20 cellular contexts compared by ENCODE assay signal in genomic region chr11:87603887-87604286, GRCh38.
"Had no signal": no experiment of that assay in that cellular context is flagged by ENCODE, and none has a peak within 500 bp of the region (broad histone marks: within the 10 kb centered on the region; RNA-seq: fewer than 3 reads in every experiment).

No MANE protein-coding gene starts in this region.

- H3K4me3 ChIP-seq: dorsolateral prefrontal cortex, left lung, neural progenitor cell, right lobe of liver, thyroid gland had no signal

- H3K36me3 Mint-ChIP-seq: activated CD8-positive, alpha-beta memory T cell treated with anti-CD3 and anti-CD28 coated beads, Interleukin-2, amount 10 ng/mL, durations not matched to agents 7 days and 5 days; activated naive CD8-positive, alpha-beta T cell treated with anti-CD3 and anti-CD28 coated beads, Interleukin-2, amount 10 ng/mL, durations not matched to agents 7 days and 5 days; naive thymus-derived CD4-positive, alpha-beta T cell; neural progenitor cell; stimulated activated memory B cell treated with anti-CD40 and anti-IgM and Interleukin-4, amounts not matched to agents 10 μg/mL and 1 μg/mL and 100 μg/mL, for 72 hours; T-cell; WTC11 had no signal

- H3K9me3 Mint-ChIP-seq: activated CD4-positive, alpha-beta memory T cell treated with anti-CD3 and anti-CD28 coated beads, Interleukin-2, amount 10 ng/mL, durations not matched to agents 7 days and 5 days; activated naive CD8-positive, alpha-beta T cell treated with anti-CD3 and anti-CD28 coated beads, Interleukin-2, amount 10 ng/mL, durations not matched to agents 7 days and 5 days; neural progenitor cell; WTC11 had no signal

- H3K4me1 Mint-ChIP-seq: activated CD4-positive, alpha-beta memory T cell treated with anti-CD3 and anti-CD28 coated beads, Interleukin-2, amount 10 ng/mL, durations not matched to agents 7 days and 5 days; activated CD8-positive, alpha-beta memory T cell treated with anti-CD3 and anti-CD28 coated beads, Interleukin-2, amount 10 ng/mL, durations not matched to agents 7 days and 5 days; activated naive CD8-positive, alpha-beta T cell treated with anti-CD3 and anti-CD28 coated beads, Interleukin-2, amount 10 ng/mL, durations not matched to agents 7 days and 5 days; activated T-helper 17 cell treated with anti-CD3 and anti-CD28 coated beads, Interleukin-2, amount 50 U/mL, for 72 hours; naive thymus-derived CD4-positive, alpha-beta T cell; stimulated activated memory B cell treated with anti-CD40 and anti-IgM and Interleukin-4, amounts not matched to agents 10 μg/mL and 1 μg/mL and 100 μg/mL, for 72 hours; T-cell; WTC11 had no signal

- FAIRE-seq: kidney had no signal

- H3K9me3 ChIP-seq: left lung, right lobe of liver, thyroid gland had no signal

- H3K27ac Mint-ChIP-seq: activated CD4-positive, alpha-beta memory T cell treated with anti-CD3 and anti-CD28 coated beads, Interleukin-2, amount 10 ng/mL, durations not matched to agents 7 days and 5 days; activated CD8-positive, alpha-beta memory T cell treated with anti-CD3 and anti-CD28 coated beads, Interleukin-2, amount 10 ng/mL, durations not matched to agents 7 days and 5 days; activated naive CD8-positive, alpha-beta T cell treated with anti-CD3 and anti-CD28 coated beads, Interleukin-2, amount 10 ng/mL, durations not matched to agents 7 days and 5 days; activated T-helper 17 cell treated with anti-CD3 and anti-CD28 coated beads, Interleukin-2, amount 50 U/mL, for 72 hours; naive thymus-derived CD4-positive, alpha-beta T cell; neural progenitor cell; stimulated activated memory B cell treated with anti-CD40 and anti-IgM and Interleukin-4, amounts not matched to agents 10 μg/mL and 1 μg/mL and 100 μg/mL, for 72 hours; T-cell; WTC11 had no signal

- H2AFZ ChIP-seq: neural progenitor cell had no signal

- H3K27me3 ChIP-seq: dorsolateral prefrontal cortex, foreskin keratinocyte, left lung, neural progenitor cell, right lobe of liver, thyroid gland had no signal

- H3K9ac ChIP-seq: neural progenitor cell had no signal

- H3K4me1 ChIP-seq: left lung, neural progenitor cell, right lobe of liver, thyroid gland had no signal

- H3K4me3 Mint-ChIP-seq: activated CD4-positive, alpha-beta memory T cell treated with anti-CD3 and anti-CD28 coated beads, Interleukin-2, amount 10 ng/mL, durations not matched to agents 7 days and 5 days; activated CD8-positive, alpha-beta memory T cell treated with anti-CD3 and anti-CD28 coated beads, Interleukin-2, amount 10 ng/mL, durations not matched to agents 7 days and 5 days; activated naive CD8-positive, alpha-beta T cell treated with anti-CD3 and anti-CD28 coated beads, Interleukin-2, amount 10 ng/mL, durations not matched to agents 7 days and 5 days; activated T-helper 17 cell treated with anti-CD3 and anti-CD28 coated beads, Interleukin-2, amount 50 U/mL, for 72 hours; naive thymus-derived CD4-positive, alpha-beta T cell; neural progenitor cell; stimulated activated memory B cell treated with anti-CD40 and anti-IgM and Interleukin-4, amounts not matched to agents 10 μg/mL and 1 μg/mL and 100 μg/mL, for 72 hours; T-cell; WTC11 had no signal

- H3K27ac ChIP-seq: dorsolateral prefrontal cortex, foreskin keratinocyte, left lung, neural progenitor cell, right lobe of liver, thyroid gland had no signal

- ATAC-seq: activated CD8-positive, alpha-beta memory T cell treated with anti-CD3 and anti-CD28 coated beads, Interleukin-2, amount 10 ng/mL, durations not matched to agents 7 days and 5 days; activated T-helper 17 cell treated with anti-CD3 and anti-CD28 coated beads, Interleukin-2, amount 50 U/mL, for 72 hours; left lung; naive thymus-derived CD4-positive, alpha-beta T cell; right lobe of liver; SK-N-SH treated with all-trans-retinoic acid at 6 μM for 48 hours; stimulated activated memory B cell treated with anti-CD40 and anti-IgM and Interleukin-4, amounts not matched to agents 10 μg/mL and 1 μg/mL and 100 μg/mL, for 72 hours; T-cell; WTC11 had no signal

- H3K4me2 ChIP-seq: neural progenitor cell had no signal

- DNase-seq: activated CD4-positive, alpha-beta memory T cell treated with anti-CD3 and anti-CD28 coated beads, Interleukin-2, amount 10 ng/mL, durations not matched to agents 7 days and 5 days; activated CD4-positive, alpha-beta T cell treated with anti-CD3 and anti-CD28 coated beads for 4 hours; activated CD8-positive, alpha-beta memory T cell treated with anti-CD3 and anti-CD28 coated beads, Interleukin-2, amount 10 ng/mL, durations not matched to agents 7 days and 5 days; activated naive CD4-positive, alpha-beta T cell; activated naive CD8-positive, alpha-beta T cell treated with anti-CD3 and anti-CD28 coated beads, Interleukin-2, amount 10 ng/mL, durations not matched to agents 7 days and 5 days; dorsolateral prefrontal cortex; hypothalamus; kidney; left lung; naive thymus-derived CD4-positive, alpha-beta T cell; right lobe of liver; stimulated activated CD4-positive, alpha-beta T cell treated with anti-CD3 and anti-CD28 coated beads, Interleukin-4, amount 100 ng/mL, for 4 hours; T-cell; thyroid gland had no signal

- H3K27me3 Mint-ChIP-seq: activated CD4-positive, alpha-beta memory T cell treated with anti-CD3 and anti-CD28 coated beads, Interleukin-2, amount 10 ng/mL, durations not matched to agents 7 days and 5 days; activated CD8-positive, alpha-beta memory T cell treated with anti-CD3 and anti-CD28 coated beads, Interleukin-2, amount 10 ng/mL, durations not matched to agents 7 days and 5 days; activated naive CD8-positive, alpha-beta T cell treated with anti-CD3 and anti-CD28 coated beads, Interleukin-2, amount 10 ng/mL, durations not matched to agents 7 days and 5 days; activated T-helper 17 cell treated with anti-CD3 and anti-CD28 coated beads, Interleukin-2, amount 50 U/mL, for 72 hours; stimulated activated memory B cell treated with anti-CD40 and anti-IgM and Interleukin-4, amounts not matched to agents 10 μg/mL and 1 μg/mL and 100 μg/mL, for 72 hours had no signal

- H3K36me3 ChIP-seq: left lung, neural progenitor cell, right lobe of liver, thyroid gland had no signal
